Comparison of ENCODE assay signal across 19 cellular contexts in the genomic region with DNA sequence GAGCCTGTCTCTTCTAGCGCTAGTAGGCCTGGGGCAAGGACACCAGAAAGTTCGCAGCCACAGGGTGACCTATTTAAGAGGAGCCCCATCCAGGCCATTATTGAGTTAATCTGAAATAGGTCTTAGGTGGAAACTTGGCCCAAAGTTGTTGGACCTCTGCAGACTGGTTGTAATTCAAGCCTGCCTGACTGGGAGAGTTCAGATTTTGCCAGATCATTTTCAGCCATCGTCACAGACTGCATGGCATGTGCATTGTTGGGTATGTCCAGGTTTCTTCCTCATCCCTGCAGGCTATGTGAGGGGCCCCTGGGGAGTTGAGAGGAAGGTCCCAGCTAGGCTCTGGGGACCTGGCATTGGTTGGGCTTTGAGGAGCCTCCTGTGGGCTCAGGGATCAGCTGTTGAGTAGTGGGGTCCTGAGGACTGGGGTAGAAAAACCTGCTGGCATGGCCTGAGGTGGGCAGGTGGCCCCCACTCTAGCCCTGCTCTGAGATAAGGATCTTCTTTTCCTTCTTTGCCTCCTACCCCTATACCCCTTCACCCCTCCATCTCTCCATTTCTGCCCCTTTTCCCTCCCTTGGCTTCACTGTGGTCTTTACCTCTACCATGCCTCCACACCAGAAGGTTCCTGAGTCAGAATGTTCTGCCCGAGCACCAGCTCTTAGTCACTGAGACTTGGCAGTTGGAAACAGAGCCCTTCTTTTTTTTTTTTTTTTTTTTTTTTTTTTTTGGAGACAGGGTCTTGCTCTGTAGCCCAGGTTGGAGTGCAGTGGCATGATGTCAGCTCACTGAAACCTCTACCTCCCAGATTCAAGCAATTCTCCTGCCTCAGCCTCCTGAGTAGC.
DNase-seq lines count a peak whose midpoint lies in the region; ATAC-seq and TF ChIP-seq lines count a peak whose summit lies in the region.
"Had no signal": no experiment of that assay in that cellular context is flagged by ENCODE, and none has a peak within 500 bp of the region (broad histone marks: within the 10 kb centered on the region; RNA-seq: fewer than 3 reads in every experiment).

No MANE protein-coding gene starts in this region.

- DNase-seq in GM20000 (ENCODE audit: low spot score) (peak; percentile 2), RWPE2 (ENCODE audit: low spot score) (no peak), lower leg skin (ENCODE audit: low spot score in 2 of 2) (peak; percentile 6 to 52), suprapubic skin (ENCODE audit: low spot score in 2 of 2) (peak; percentile 19 to 35), left cardiac atrium (no peak), HAP-1 (ENCODE audit: low spot score in 2 of 2) (no peak), SIG-M5 treated with dmso at 0.1 percent for 504 hours (lab: John Stamatoyannopoulos, UW; ENCODE audit: unreplicated experiment) (no peak)
- DNase-seq: DMS153, EL, H9, IMR-90, Kasumi-1, MV-4-11, NCI-H1417 treated with DMSO at 0.1 percent for 48 hours, NCI-H2029 treated with DMSO at 0.1 percent for 48 hours, NCI-H510A treated with DMSO at 0.1 percent for 48 hours, SHP77 treated with DMSO at 0.1 percent for 48 hours had no signal

- no peak for TF ChIP-seq CTCF in GM20000 (IDR thresholded peaks at IDR 0.05; ENCODE audit: extremely low read depth, missing control alignments)
- TF ChIP-seq CTCF in RWPE2 (IDR thresholded peaks at IDR 0.05; ENCODE audit: poor library complexity, severe bottlenecking) = no peak
- no peak for TF ChIP-seq CTCF in lower leg skin (IDR thresholded peaks at IDR 0.05)
- no peak for TF ChIP-seq CTCF in suprapubic skin (IDR thresholded peaks at IDR 0.05)

- intact Hi-C loops in lower leg skin (cut with DNase I; ENCODE audit: low total_unique reads) = no loop called here
- intact Hi-C loops in left cardiac atrium (cut with DNase I) = no loop called here

- in situ Hi-C loops in HAP-1 (cut with MboI; ENCODE audit: low sequenced_read_pairs) = no loop called here

- 0 out of 3 replicates have a peak, but pooled peaks have one; percentile 23 for ATAC-seq in RWPE2 (ENCODE audit: low read depth)
- ATAC-seq in left cardiac atrium = no peak
- no peak for ATAC-seq in HG03565 (IDR thresholded peaks at IDR 0.05; ENCODE audit: unreplicated experiment)

- TF ChIP-seq EP300 in suprapubic skin (IDR thresholded peaks at IDR 0.05) = no peak

- no peaks in the 10 kb centered on the region for H3K4me1 ChIP-seq in RWPE2 (ENCODE audit: insufficient read depth, poor library complexity, severe bottlenecking)
- H3K4me1 ChIP-seq in suprapubic skin = no peaks in the 10 kb centered on the region
- H3K4me1 ChIP-seq in HAP-1 = no peaks in the 10 kb centered on the region

- TF ChIP-seq POLR2A in lower leg skin (IDR thresholded peaks at IDR 0.05) (no peak), suprapubic skin (IDR thresholded peaks at IDR 0.05) (no peak)

- H3K27ac ChIP-seq in RWPE2 (ENCODE audit: poor library complexity, severe bottlenecking) (no peak overlapping the region), suprapubic skin (no peak overlapping the region)
- H3K27ac ChIP-seq: BLaER1 treated with 17β-estradiol and CSF1 and Interleukin-3, amounts not matched to agents 10 nM and 100 nM had no signal

- no peaks in the 10 kb centered on the region for H3K27me3 ChIP-seq in RWPE2 (ENCODE audit: insufficient read depth, poor library complexity, severe bottlenecking)
- H3K27me3 ChIP-seq in suprapubic skin = no peaks in the 10 kb centered on the region
- no peaks in the 10 kb centered on the region for H3K27me3 ChIP-seq in HAP-1 (ENCODE audit: low read depth)
- H3K27me3 ChIP-seq: BLaER1 treated with 17β-estradiol and CSF1 and Interleukin-3, amounts not matched to agents 10 nM and 100 nM had no signal

- H3K4me3 ChIP-seq in RWPE2 (ENCODE audit: severe bottlenecking) (no peak overlapping the region), lower leg skin (ENCODE audit: low read depth, poor library complexity, severe bottlenecking) (no peak overlapping the region), suprapubic skin (no peak overlapping the region), HAP-1 (no peak overlapping the region)
- H3K4me3 ChIP-seq: BLaER1 treated with 17β-estradiol and CSF1 and Interleukin-3, amounts not matched to agents 10 nM and 100 nM had no signal

- WGBS in lower leg skin, 2 donors = 70 to 85% methylated on average over 4 of the region's 4 CpGs
- 94% methylated on average over 4 of the region's 4 CpGs for WGBS in suprapubic skin

- H3K36me3 ChIP-seq in RWPE2 (ENCODE audit: low read depth) (peaks cover 32% of the 10 kb centered on the region), suprapubic skin (no peaks in the 10 kb centered on the region), HAP-1 (replicated peaks) (no peaks in the 10 kb centered on the region)

- H3K9me3 ChIP-seq in RWPE2 (ENCODE audit: severe bottlenecking) = peaks cover 12% of the 10 kb centered on the region
- no peaks in the 10 kb centered on the region for H3K9me3 ChIP-seq in suprapubic skin
- no peaks in the 10 kb centered on the region for H3K9me3 ChIP-seq in HAP-1

Comparison
In these comparisons a context has a peak if more than half of its experiments do, and no peak if none do; other contexts are left out.
1. DNase-seq: peak in GM20000 (single experiment), lower leg skin (2 of 2) and suprapubic skin (2 of 2); none in RWPE2 (single experiment), left cardiac atrium (single experiment), HAP-1 (0 of 2) and SIG-M5 treated with dmso at 0.1 percent for 504 hours (single experiment).